8 cellular contexts compared by ENCODE assay signal in the genomic region with DNA sequence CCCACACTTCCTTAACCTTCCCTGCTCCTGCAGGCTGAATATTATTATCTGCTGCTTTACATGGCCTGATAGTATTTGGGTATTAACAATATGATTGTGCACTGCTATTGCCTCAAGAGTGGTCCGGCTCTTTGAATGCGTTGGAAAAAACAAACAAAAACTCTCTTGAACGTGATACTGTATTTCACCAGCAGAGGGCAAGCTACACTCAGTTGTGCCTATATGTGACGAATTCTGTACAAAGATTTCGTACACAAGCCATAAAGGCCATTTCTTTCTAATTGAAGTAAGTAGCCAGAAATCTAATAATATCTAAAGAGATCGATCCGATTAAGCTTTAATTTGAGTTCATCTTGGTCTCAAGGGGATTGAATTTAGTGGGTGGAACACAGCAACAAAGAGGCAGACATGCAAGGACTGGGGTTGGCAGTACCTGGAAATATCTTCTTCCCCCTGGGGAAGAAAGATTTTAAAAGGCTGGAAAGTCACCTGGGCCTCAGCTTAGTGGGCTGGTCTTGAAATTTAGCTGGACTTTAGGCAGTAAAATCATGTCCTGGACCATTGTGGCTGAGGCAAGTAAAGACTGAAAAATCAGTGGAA. TPM values are rescaled to one million over a fixed set of nuclear protein-coding genes. Genes with fewer than 3 reads are reported as not detected.
DNase-seq lines count a peak whose midpoint lies in the region; ATAC-seq and TF ChIP-seq lines count a peak whose summit lies in the region.

No MANE protein-coding gene starts in this region.

- no peaks in the 10 kb centered on the region for H3K9me3 ChIP-seq in HAP-1

- peak; percentile 27 for DNase-seq in stimulated activated CD4-positive, alpha-beta T cell treated with anti-CD3 and anti-CD28 coated beads, Interleukin-4, amount 100 ng/mL, for 24 hours
- DNase-seq in stimulated activated CD4-positive, alpha-beta T cell treated with anti-CD3 and anti-CD28 coated beads, Interleukin-2, amount 100 ng/mL, for 24 hours: no peak
- DNase-seq in HAP-1 (ENCODE audit: low spot score in 2 of 2): peak; percentile 27 to 62
- peak; percentile 85 for DNase-seq in NAMALWA (ENCODE audit: low spot score)
- peak; percentile 59 for DNase-seq in SW480 (ENCODE audit: low spot score)
- DNase-seq in fibroblast of mammary gland (ENCODE audit: low read depth): peak; percentile 72
- no peak for DNase-seq in omental fat pad (ENCODE audit: low spot score)
- DNase-seq in NK-92 (lab: John Stamatoyannopoulos, UW; ENCODE audit: unreplicated experiment): no peak

- H3K27me3 ChIP-seq in HAP-1 (ENCODE audit: low read depth): no peaks in the 10 kb centered on the region; the same call in 1 of the 2 replicates

- no peak overlapping the region for H3K4me3 ChIP-seq in HAP-1
- no peak overlapping the region for H3K4me3 ChIP-seq in fibroblast of mammary gland (ENCODE audit: control insufficient read depth, low read depth, low read length)

- H3K36me3 ChIP-seq in HAP-1 (replicated peaks): no peaks in the 10 kb centered on the region

- in situ Hi-C loops in HAP-1 (cut with MboI; ENCODE audit: low sequenced_read_pairs): loop anchor here (10.0 kb wide), 1 partner anchor 262 kb away; no protein-coding TSS in a partner anchor

- H3K4me1 ChIP-seq in HAP-1: no peaks in the 10 kb centered on the region

- peak; percentile 57 for ATAC-seq in omental fat pad (ENCODE audit: low FRiP score)

- peak; percentile 74 for TF ChIP-seq CTCF in fibroblast of mammary gland (conservative IDR thresholded peaks at IDR 0.05; ENCODE audit: control insufficient read depth, insufficient read depth, low read depth, low read length)
- peak in 2 of 3 donors; percentile 40 to 48 for TF ChIP-seq CTCF in omental fat pad (IDR thresholded peaks at IDR 0.05)

RNA-seq across cellular contexts. Expression of a gene that starts 49.3 kb away (rescaled TPM):
- total RNA-seq in omental fat pad: under 1 TPM in 1 of 4 donors, not detected in 3; 0.12 TPM

Comparison
In these comparisons a context has a peak if more than half of its experiments do, and no peak if none do; other contexts are left out.
1. DNase-seq: peak in stimulated activated CD4-positive, alpha-beta T cell treated with anti-CD3 and anti-CD28 coated beads, Interleukin-4, amount 100 ng/mL, for 24 hours (single experiment), HAP-1 (2 of 2), NAMALWA (single experiment), SW480 (single experiment) and fibroblast of mammary gland (single experiment); none in stimulated activated CD4-positive, alpha-beta T cell treated with anti-CD3 and anti-CD28 coated beads, Interleukin-2, amount 100 ng/mL, for 24 hours (0 of 2), omental fat pad (single experiment) and NK-92 (single experiment).